In genomic region chr6:42260972-42261371, GRCh38 we compare ENCODE assay signal across 8 cellular contexts. TPM values are rescaled to one million over a fixed set of nuclear protein-coding genes. Genes with fewer than 3 reads are reported as not detected.
DNase-seq lines count a peak whose midpoint lies in the region; ATAC-seq, FAIRE-seq and TF ChIP-seq lines count a peak whose summit lies in the region.

No MANE protein-coding gene starts in this region.

- H3K27ac ChIP-seq in SK-N-SH (ENCODE audit: low read depth in 2 of 2, low read length in 1 of 2): no peak overlapping the region
- no peak overlapping the region for H3K27ac ChIP-seq in mesenchymal stem cell (ENCODE audit: low read length, poor library complexity, severe bottlenecking)
- peak overlapping the region; percentile 28 to 57 (median 50) for H3K27ac ChIP-seq in transverse colon

- H3K4me2 ChIP-seq in SK-N-SH (no peak overlapping the region), mesenchymal stem cell (ENCODE audit: low read length, poor library complexity, severe bottlenecking) (no peak overlapping the region)

- H2BK120ac ChIP-seq in mesenchymal stem cell (ENCODE audit: low read depth, low read length): no peak overlapping the region

- peak; percentile 54 for TF ChIP-seq RAD21 in SK-N-SH (IDR thresholded peaks at IDR 0.05; ENCODE audit: low read length)

- peak; percentile 36 for FAIRE-seq in GM18507 (lab: Jason Lieb, UNC)

- peak overlapping the region; percentile 83 for H4K8ac ChIP-seq in mesenchymal stem cell (ENCODE audit: low read length)

- TF ChIP-seq POLR2A in transverse colon (IDR thresholded peaks at IDR 0.05): no peak

- no peaks in the 10 kb centered on the region for H3K9me3 ChIP-seq in SK-N-SH
- no peaks in the 10 kb centered on the region for H3K9me3 ChIP-seq in mesenchymal stem cell (ENCODE audit: control insufficient read depth, low read length)
- H3K9me3 ChIP-seq in transverse colon: no peaks in the 10 kb centered on the region

- H3K9ac ChIP-seq in SK-N-SH (no peak overlapping the region), mesenchymal stem cell (ENCODE audit: low read length) (peak overlapping the region; percentile 57)

- no peaks in the 10 kb centered on the region for H3K79me1 ChIP-seq in mesenchymal stem cell (replicated peaks; ENCODE audit: low read length, poor library complexity, severe bottlenecking)

- 84% methylated on average over 9 of the region's 11 CpGs for WGBS in SK-N-SH (ENCODE audit: low lambda C conversion rate)
- WGBS in mesenchymal stem cell: 53% methylated on average over 7 of the region's 11 CpGs
- 53% methylated on average over 6 of the region's 11 CpGs; no CpG with 5 or more reads in 1 of the 2 donors for WGBS in transverse colon (ENCODE audit: low coverage in 1 of 2), 2 donors

- H2BK12ac ChIP-seq in mesenchymal stem cell (ENCODE audit: low read length in 2 of 2): no peak overlapping the region

- H3K9me2 ChIP-seq in SK-N-SH: no peaks in the 10 kb centered on the region

- no peak overlapping the region for H4K91ac ChIP-seq in mesenchymal stem cell (ENCODE audit: low read length)

- H2BK5ac ChIP-seq in mesenchymal stem cell (ENCODE audit: low read depth, low read length, poor library complexity, severe bottlenecking): no peak overlapping the region

- H3K36me3 ChIP-seq in SK-N-SH (replicated peaks in 1 of 2; ENCODE audit: control insufficient read depth in 1 of 2, insufficient read depth in 2 of 2, low read length in 1 of 2) (peaks cover 5 to 13% of the 10 kb centered on the region in 2 experiments), mesenchymal stem cell (ENCODE audit: control insufficient read depth in 1 of 2, insufficient read depth in 2 of 2, low read depth in 1 of 2, low read length in 2 of 2) (peaks cover 21 to 37% of the 10 kb centered on the region in 2 experiments), transverse colon (no peaks in the 10 kb centered on the region)

- H3K27me3 ChIP-seq in SK-N-SH (ENCODE audit: insufficient read depth): no peaks in the 10 kb centered on the region
- H3K27me3 ChIP-seq in mesenchymal stem cell (ENCODE audit: control insufficient read depth in 1 of 2, insufficient read depth in 1 of 2, low read length in 2 of 2): no peaks in the 10 kb centered on the region
- H3K27me3 ChIP-seq in transverse colon: no peaks in the 10 kb centered on the region

- in situ Hi-C loops in T47D (cut with HindIII; ENCODE audit: low pct_unique_long_range_greater_than_20kb, low sequenced_read_pairs): no loop called here
- in situ Hi-C loops in transverse colon (cut with MboI; ENCODE audit: low pct_ligation_motif_present in 1 of 4, low pct_unique_long_range_greater_than_20kb in 1 of 4, low sequenced_read_pairs in 3 of 4): loop anchor here (25.0 kb wide), 1 partner anchor 276 kb away; no protein-coding TSS in a partner anchor

- ATAC-seq in HG02938 (IDR thresholded peaks at IDR 0.05; ENCODE audit: unreplicated experiment): no peak

- no peak overlapping the region for H2AFZ ChIP-seq in SK-N-SH (ENCODE audit: low read depth)
- no peak overlapping the region for H2AFZ ChIP-seq in mesenchymal stem cell (ENCODE audit: low read depth, low read length)

- no peak overlapping the region for H3K4me3 ChIP-seq in SK-N-SH (ENCODE audit: low read depth in 2 of 2, low read length in 1 of 2)
- H3K4me3 ChIP-seq in mesenchymal stem cell (ENCODE audit: insufficient read depth in 1 of 2, low read depth in 1 of 2, low read length in 2 of 2): no peak overlapping the region
- no peak overlapping the region for H3K4me3 ChIP-seq in transverse colon

- peak overlapping the region in 1 of 2 experiments; percentile 30 for H3K18ac ChIP-seq in mesenchymal stem cell (ENCODE audit: low read depth in 1 of 2, low read length in 2 of 2)

- H3F3A ChIP-seq in SK-N-SH (replicated peaks; ENCODE audit: insufficient read depth): no peaks in the 10 kb centered on the region

- H3K79me2 ChIP-seq in SK-N-SH (ENCODE audit: insufficient read depth): no peaks in the 10 kb centered on the region

- TF ChIP-seq EP300 in SK-N-SH (IDR thresholded peaks at IDR 0.05; ENCODE audit: borderline replicate concordance in 1 of 2, low read depth in 1 of 2, low read length in 1 of 2) (no peak), transverse colon (IDR thresholded peaks at IDR 0.05; ENCODE audit: low read depth) (no peak)

- H3K4me1 ChIP-seq in SK-N-SH (ENCODE audit: control insufficient read depth in 1 of 2, insufficient read depth in 2 of 2, low read depth in 1 of 2, low read length in 1 of 2) (peaks cover 0 to 4% of the 10 kb centered on the region in 2 experiments; a peak in 1 of 4 replicates), mesenchymal stem cell (ENCODE audit: control insufficient read depth, insufficient read depth, low read depth, low read length) (peaks cover 4% of the 10 kb centered on the region), transverse colon (peaks cover 0 to 18% (median 3%) of the 10 kb centered on the region in 4 donors)

- TF ChIP-seq CTCF in SK-N-SH (IDR thresholded peaks at IDR 0.05) (peak; percentile 57), transverse colon (IDR thresholded peaks at IDR 0.05) (peak; percentile 37 to 58 (median 54))

- H3K4ac ChIP-seq in mesenchymal stem cell (ENCODE audit: low read depth in 1 of 2, low read length in 2 of 2): peak overlapping the region in 1 of 2 experiments; percentile 29

- no peak overlapping the region for H3K23ac ChIP-seq in mesenchymal stem cell (ENCODE audit: low read length in 2 of 2)

- intact Hi-C loops in transverse colon (cut with DNase I; ENCODE audit: low total_unique reads): loop anchor here (5.0 kb wide), 1 partner anchor 271 kb away; no protein-coding TSS in a partner anchor

- CTCF ChIA-PET in SK-N-SH (lab: Yijun Ruan, JAX): interaction anchor here (0.6 to 4.9 kb wide), 20 partner anchors 8 to 291 kb away, joined by 3 to 38 read pairs (median 4); no protein-coding TSS in a partner anchor

- no peak overlapping the region for H2BK15ac ChIP-seq in mesenchymal stem cell (ENCODE audit: low read depth, poor library complexity, severe bottlenecking)

- H2AK5ac ChIP-seq in mesenchymal stem cell (ENCODE audit: low read length, severe bottlenecking): no peak overlapping the region

- POLR2A ChIA-PET in SK-N-SH (lab: Yijun Ruan, JAX): interaction anchor here (0.6 kb wide), 1 partner anchor 345 kb away, joined by 3 read pairs; no protein-coding TSS in a partner anchor

- no peaks in the 10 kb centered on the region for H4K20me1 ChIP-seq in SK-N-SH (ENCODE audit: insufficient read depth)

- DNase-seq in GM18507 (ENCODE audit: extremely low spot score, insufficient read length, low read depth) (no peak), SK-N-SH (peak; percentile 83), T47D (ENCODE audit: low read depth in 1 of 2, low spot score in 1 of 2) (peak; percentile 14 to 35), mesenchymal stem cell (peak; percentile 29), transverse colon (peak; percentile 28), NCI-H2029 treated with DMSO at 0.1 percent for 48 hours (lab: John Stamatoyannopoulos, UW) (no peak), dedifferentiated amniotic fluid mesenchymal stem cell (ENCODE audit: extremely low spot score) (no peak)

- H3K14ac ChIP-seq in mesenchymal stem cell (ENCODE audit: low read length in 2 of 2): no peak overlapping the region

TF ChIP-seq in SK-N-SH, 30 proteins besides CTCF, POLR2A, EP300 and RAD21:
- TF ChIP-seq POLR2AphosphoS5 (IDR thresholded peaks at IDR 0.05; ENCODE audit: low read depth, low read length) (no peak), SMC3 (IDR thresholded peaks at IDR 0.05; ENCODE audit: low read depth, low read length) (peak; percentile 60)
TF ChIP-seq in SK-N-SH: peak in this region for 1.

RNA-seq across cellular contexts. Expression of gene MRPS10, which starts 43.3 kb away (rescaled TPM):
- 29.8 and 35.5 TPM in 2 replicates for polyA plus RNA-seq in SK-N-SH (2012; rRNA removed)
- 47.9 and 55.7 TPM in 2 replicates for polyA plus RNA-seq in SK-N-SH (2012; cell fraction: cytosol; rRNA removed)
- polyA plus RNA-seq in SK-N-SH (2012; cell fraction: nucleus; rRNA removed): 6.6 and 12.2 TPM in 2 replicates
- 39.7 TPM for polyA plus RNA-seq in mesenchymal stem cell (2013, experiment 1 of 2)
- polyA plus RNA-seq in mesenchymal stem cell (2013, experiment 2 of 2): 41.1 TPM
- 10 to 100 TPM; 23.6 to 75.4 (median 24.6) TPM for total RNA-seq in transverse colon

Comparison
In these comparisons a context has a peak if more than half of its experiments do, and no peak if none do; other contexts are left out.
1. DNase-seq: peak in SK-N-SH (single experiment), T47D (2 of 2), mesenchymal stem cell (single experiment) and transverse colon (single experiment); none in GM18507 (single experiment), NCI-H2029 treated with DMSO at 0.1 percent for 48 hours (single experiment) and dedifferentiated amniotic fluid mesenchymal stem cell (single experiment).
2. H3K27ac ChIP-seq: peak in transverse colon (4 of 4); none in SK-N-SH (0 of 2) and mesenchymal stem cell (single experiment).